In genomic region chr11:1071571-1072115, GRCh38 we compare ENCODE assay signal across 1 cellular context.
TF ChIP-seq lines count a peak whose summit lies in the region.

No MANE protein-coding gene starts in this region.

TF ChIP-seq in WTC11, 78 proteins besides CTCF, POLR2A, EP300 and RAD21 (continued from another document):
- TF ChIP-seq AFF4 (CRISPR knock-in tag; IDR thresholded peaks at IDR 0.05; ENCODE audit: borderline replicate concordance) (no peak), TEAD1 (CRISPR knock-in tag; IDR thresholded peaks at IDR 0.05) (no peak), ATF1 (CRISPR knock-in tag; IDR thresholded peaks at IDR 0.05) (no peak), SOX15 (CRISPR knock-in tag; IDR thresholded peaks at IDR 0.05) (no peak)
